Comparison of ENCODE assay signal across 1 cellular context in the genomic region with DNA sequence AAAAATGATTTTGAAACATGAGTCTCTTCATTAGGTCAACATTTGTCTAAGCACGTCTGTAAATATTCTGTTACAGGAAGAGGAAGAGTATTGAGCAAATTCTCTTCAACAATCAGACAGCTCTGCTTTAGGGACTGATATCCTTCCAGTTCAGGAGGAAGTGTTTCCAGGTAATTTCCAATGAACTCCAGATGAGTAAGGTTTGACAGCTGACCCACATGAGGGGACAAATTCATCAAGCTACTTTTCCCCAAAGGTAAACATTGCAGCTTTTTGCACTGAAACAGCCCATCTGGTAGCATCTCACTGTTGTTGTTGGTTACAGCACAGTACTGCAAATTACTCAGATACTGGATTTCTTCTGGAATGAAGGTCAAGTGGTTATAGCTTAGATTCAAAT.
A peak's percentile ranks its signal among the peaks of the same experiment; 100 is the strongest.
TF ChIP-seq lines count a peak whose summit lies in the region.

No MANE protein-coding gene starts in this region.

TF ChIP-seq in liver, 16 proteins besides CTCF, POLR2A, EP300 and RAD21 (continued from another document):
- peak in 1 of 2 donors; percentile 18 for TF ChIP-seq JUND (IDR thresholded peaks at IDR 0.05)
- peak; percentile 27 for TF ChIP-seq FOXA1 (IDR thresholded peaks at IDR 0.05)
- TF ChIP-seq SP1 (IDR thresholded peaks at IDR 0.05) = peak; percentile 27
- TF ChIP-seq MAX (IDR thresholded peaks at IDR 0.05) = peak; percentile 92
- no peak for TF ChIP-seq NR2F2 (IDR thresholded peaks at IDR 0.05)
- peak; percentile 42 for TF ChIP-seq REST (IDR thresholded peaks at IDR 0.05)
- TF ChIP-seq FOXA2 (IDR thresholded peaks at IDR 0.05) = peak; percentile 53
- TF ChIP-seq YY1 (IDR thresholded peaks at IDR 0.05) = no peak
